ENCODE assay signal across 8 cellular contexts in genomic region chr22:32080904-32081303, GRCh38. TPM values are rescaled to one million over a fixed set of nuclear protein-coding genes. Genes with fewer than 3 reads are reported as not detected.
DNase-seq lines count a peak whose midpoint lies in the region; ATAC-seq, FAIRE-seq and TF ChIP-seq lines count a peak whose summit lies in the region.

No MANE protein-coding gene starts in this region.

- no peak for ATAC-seq in GM18502 (IDR thresholded peaks at IDR 0.05; ENCODE audit: poor library complexity, unreplicated experiment)

- peak; percentile 59 for FAIRE-seq in endothelial cell of umbilical vein (lab: Jason Lieb, UNC)

- H4K20me1 ChIP-seq in endothelial cell of umbilical vein (replicated peaks; ENCODE audit: control insufficient read depth, extremely low read depth, insufficient read depth, low read length), result no peaks in the 10 kb centered on the region

- no peak overlapping the region for H3K9ac ChIP-seq in endothelial cell of umbilical vein (replicated peaks; ENCODE audit: extremely low read depth, insufficient read depth, low read length)

- no TSS peak for BruUV-seq in endothelial cell of umbilical vein (replicated peaks; lab: Mats Ljungman, UMichigan)

- in situ Hi-C loops in SK-MEL-5 (cut with HindIII; ENCODE audit: low pct_unique_long_range_greater_than_20kb, low sequenced_read_pairs), result no loop called here

- H3K27ac ChIP-seq in endothelial cell of umbilical vein (ENCODE audit: insufficient read depth, low read depth, low read length), result no peak overlapping the region

- DNase-seq in SIG-M5 treated with dmso at 0.1 percent for 504 hours (lab: John Stamatoyannopoulos, UW; ENCODE audit: unreplicated experiment) (peak; percentile 43), SIG-M5 (lab: John Stamatoyannopoulos, UW) (no peak), SK-MEL-5 (ENCODE audit: low read depth, low spot score) (peak; percentile 84), endothelial cell of umbilical vein (ENCODE audit: low read depth, low spot score) (peak; percentile 11), myocyte (ENCODE audit: low read depth) (peak; percentile 50), middle frontal gyrus (ENCODE audit: extremely low spot score, low spot score) (no peak)

- no peaks in the 10 kb centered on the region for H3K9me1 ChIP-seq in endothelial cell of umbilical vein (replicated peaks; ENCODE audit: control insufficient read depth, extremely low read depth, insufficient read depth, low read length)

- no peaks in the 10 kb centered on the region for H3K4me1 ChIP-seq in endothelial cell of umbilical vein (ENCODE audit: control insufficient read depth, extremely low read depth, insufficient read depth, low read length)

- no peaks in the 10 kb centered on the region for H3K79me2 ChIP-seq in endothelial cell of umbilical vein (ENCODE audit: control insufficient read depth, insufficient read depth, low read length)

- intact Hi-C loops in endothelial cell of umbilical vein (cut with micrococcal nuclease), result loop anchor here (1.0 kb wide), 2 partner anchors 104 to 416 kb away; no protein-coding TSS in a partner anchor

- peaks cover 0 to 5% of the 10 kb centered on the region in 2 experiments for H3K27me3 ChIP-seq in endothelial cell of umbilical vein (ENCODE audit: control insufficient read depth in 2 of 2, insufficient read depth in 2 of 2, low read length in 2 of 2)

- no peak overlapping the region for H3K4me3 ChIP-seq in endothelial cell of umbilical vein (replicated peaks in 1 of 3; ENCODE audit: insufficient read depth in 1 of 3, low read depth in 1 of 3, low read length in 3 of 3)

- TF ChIP-seq POLR2A in endothelial cell of umbilical vein (IDR thresholded peaks at IDR 0.05; ENCODE audit: low read depth, low read length), result no peak

- H3K4me2 ChIP-seq in endothelial cell of umbilical vein (ENCODE audit: insufficient read depth, low read length), result no peak overlapping the region

- POLR2A ChIA-PET in endothelial cell of umbilical vein (lab: Charles Lee), result interaction anchor here (0.5 kb wide), 1 partner anchor 1773 kb away, joined by 3 read pairs; no protein-coding TSS in a partner anchor

- peak; percentile 96 for TF ChIP-seq RAD21 in Ishikawa (IDR thresholded peaks at IDR 0.05; ENCODE audit: low read depth)

- dilution Hi-C loops in endothelial cell of umbilical vein (cut with MboI; ENCODE audit: extremely low pct_ligation_motif_present, low sequenced_read_pairs), result no loop called here

- H3K36me3 ChIP-seq in endothelial cell of umbilical vein (ENCODE audit: control insufficient read depth in 2 of 2, extremely low read depth in 1 of 2, insufficient read depth in 2 of 2, low read length in 2 of 2), result no peaks in the 10 kb centered on the region

- TF ChIP-seq EP300 in Ishikawa (IDR thresholded peaks at IDR 0.05; ENCODE audit: borderline replicate concordance), result no peak

- CTCF ChIA-PET in endothelial cell of umbilical vein (lab: Charles Lee), result interaction anchor here (0.8 to 4.6 kb wide), 6 partner anchors 103 to 415 kb away, joined by 3 to 36 read pairs (median 8); no protein-coding TSS in a partner anchor

- H3K9me3 ChIP-seq in endothelial cell of umbilical vein (replicated peaks; ENCODE audit: control insufficient read depth, insufficient read depth, low read length), result no peaks in the 10 kb centered on the region

- TF ChIP-seq CTCF in endothelial cell of umbilical vein (IDR thresholded peaks at IDR 0.05; ENCODE audit: extremely low read depth in 1 of 2, insufficient read depth in 1 of 2, low read depth in 1 of 2, low read length in 2 of 2), result peak; percentile 36 to 46

- no peak overlapping the region for H2AFZ ChIP-seq in endothelial cell of umbilical vein (ENCODE audit: low read depth, low read length)

TF ChIP-seq in Ishikawa, 13 proteins besides CTCF, POLR2A, EP300 and RAD21:
- TF ChIP-seq TEAD4 (IDR thresholded peaks at IDR 0.05) (no peak), REST (IDR thresholded peaks at IDR 0.05; ENCODE audit: low read depth) (no peak), CEBPB (IDR thresholded peaks at IDR 0.05) (no peak), CREB1 (IDR thresholded peaks at IDR 0.05; ENCODE audit: low read depth) (no peak), MAX (IDR thresholded peaks at IDR 0.05) (no peak)

TF ChIP-seq in endothelial cell of umbilical vein, 7 proteins besides CTCF, POLR2A, EP300 and RAD21:
- TF ChIP-seq EZH2 (IDR thresholded peaks at IDR 0.05; ENCODE audit: borderline replicate concordance, low read depth, low read length, severe bottlenecking) (no peak), MAX (IDR thresholded peaks at IDR 0.05; ENCODE audit: insufficient read depth, insufficient read length) (no peak), JUN (IDR thresholded peaks at IDR 0.05; ENCODE audit: borderline replicate concordance, insufficient read depth, insufficient read length, low read depth) (no peak), MYC (IDR thresholded peaks at IDR 0.05; ENCODE audit: low read depth, low read length) (no peak), FOS (IDR thresholded peaks at IDR 0.05; ENCODE audit: borderline replicate concordance, insufficient read depth, low read length) (no peak), POLR2AphosphoS5 (IDR thresholded peaks at IDR 0.05; ENCODE audit: insufficient read depth, low read depth, low read length) (no peak), GATA2 (IDR thresholded peaks at IDR 0.05; ENCODE audit: insufficient read depth, insufficient read length, low read depth, low read length) (no peak)

RNA-seq across cellular contexts. Expression of gene SLC5A1, which starts 37.8 kb away (rescaled TPM):
- total RNA-seq in SK-MEL-5 (2014; rRNA removed; shearing (Covaris generic)), result 0.19 and 0.24 TPM in 2 replicates
- polyA plus RNA-seq in SK-MEL-5 (2015; cell fraction: cytosol; rRNA removed), result 0.06 and 0.08 TPM in 2 replicates
- not detected in 2 replicates for polyA plus RNA-seq in SK-MEL-5 (2015; cell fraction: nucleus; rRNA removed)
- total RNA-seq in endothelial cell of umbilical vein, result not detected in 2 replicates
- not detected in 2 replicates for polyA plus RNA-seq in endothelial cell of umbilical vein
- polyA plus RNA-seq in endothelial cell of umbilical vein (2011; cell fraction: cytosol; rRNA removed), result not detected in 2 replicates
- polyA plus RNA-seq in endothelial cell of umbilical vein (2011; cell fraction: nucleus; rRNA removed), result 0.04 TPM in 1 of 2 replicates, not detected in the other
- polyA plus RNA-seq in endothelial cell of umbilical vein (2012), result not detected in 2 replicates
- polyA minus RNA-seq in endothelial cell of umbilical vein, result not detected in 2 replicates
- polyA minus RNA-seq in endothelial cell of umbilical vein (2011; cell fraction: cytosol; rRNA and poly(A)+ RNA removed), result not detected
- not detected in 2 replicates for polyA minus RNA-seq in endothelial cell of umbilical vein (2011; cell fraction: nucleus; rRNA and poly(A)+ RNA removed)
- total RNA-seq in myocyte, result not detected in 2 replicates
- polyA plus RNA-seq in myocyte (2012), result 0.13 TPM

Comparison
In these comparisons a context has a peak if more than half of its experiments do, and no peak if none do; other contexts are left out.
1. DNase-seq: peak in SIG-M5 treated with dmso at 0.1 percent for 504 hours (single experiment), SK-MEL-5 (single experiment), endothelial cell of umbilical vein (single experiment) and myocyte (single experiment); none in SIG-M5 (single experiment) and middle frontal gyrus (single experiment).